Comparison of ENCODE assay signal across 1 cellular context in the genomic region with DNA sequence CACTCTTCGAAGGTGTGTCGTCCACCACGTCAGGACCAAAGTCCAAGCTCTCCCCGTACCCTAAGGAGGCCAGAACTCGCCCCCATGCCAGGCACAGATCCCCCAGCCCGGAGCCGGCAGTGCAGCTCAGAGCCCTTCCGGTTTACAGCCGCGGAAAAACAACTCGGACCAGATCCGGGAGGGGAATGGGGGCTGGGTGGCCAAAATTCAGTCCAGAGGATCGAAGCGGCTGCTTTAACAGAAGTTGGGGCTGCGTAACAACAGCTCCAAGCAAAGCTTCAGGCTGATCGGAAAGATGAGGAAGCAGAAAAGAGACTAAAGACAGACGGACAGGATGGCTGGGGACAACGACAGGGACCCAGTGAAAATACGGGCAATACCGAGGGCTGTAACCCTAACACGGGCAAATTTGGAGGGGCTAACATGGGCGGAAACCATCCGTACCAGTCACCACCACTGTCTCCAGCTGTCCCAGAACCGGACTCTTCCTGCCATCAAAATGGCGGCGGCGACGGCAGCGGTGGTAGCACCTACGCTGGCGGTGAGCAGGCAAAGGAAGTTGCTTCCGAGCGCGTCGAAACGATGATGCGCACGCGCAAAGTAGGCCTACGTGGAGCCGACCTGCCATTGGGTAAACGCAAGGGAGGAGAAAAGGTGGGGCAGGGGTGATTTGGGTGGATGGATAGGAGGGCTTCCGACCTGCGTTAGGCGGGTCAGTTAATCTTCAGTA.
A peak's percentile ranks its signal among the peaks of the same experiment; 100 is the strongest.
TF ChIP-seq lines count a peak whose summit lies in the region.

A gene (minus strand): TSS at position 556 of the 730 bp plus-strand sequence. CDS start 678 bp downstream, outside the sequence.

TF ChIP-seq in HEK293, 187 proteins besides CTCF, POLR2A, EP300 and RAD21 (continued from another document and continues in another):
- TF ChIP-seq, protein P1, sequence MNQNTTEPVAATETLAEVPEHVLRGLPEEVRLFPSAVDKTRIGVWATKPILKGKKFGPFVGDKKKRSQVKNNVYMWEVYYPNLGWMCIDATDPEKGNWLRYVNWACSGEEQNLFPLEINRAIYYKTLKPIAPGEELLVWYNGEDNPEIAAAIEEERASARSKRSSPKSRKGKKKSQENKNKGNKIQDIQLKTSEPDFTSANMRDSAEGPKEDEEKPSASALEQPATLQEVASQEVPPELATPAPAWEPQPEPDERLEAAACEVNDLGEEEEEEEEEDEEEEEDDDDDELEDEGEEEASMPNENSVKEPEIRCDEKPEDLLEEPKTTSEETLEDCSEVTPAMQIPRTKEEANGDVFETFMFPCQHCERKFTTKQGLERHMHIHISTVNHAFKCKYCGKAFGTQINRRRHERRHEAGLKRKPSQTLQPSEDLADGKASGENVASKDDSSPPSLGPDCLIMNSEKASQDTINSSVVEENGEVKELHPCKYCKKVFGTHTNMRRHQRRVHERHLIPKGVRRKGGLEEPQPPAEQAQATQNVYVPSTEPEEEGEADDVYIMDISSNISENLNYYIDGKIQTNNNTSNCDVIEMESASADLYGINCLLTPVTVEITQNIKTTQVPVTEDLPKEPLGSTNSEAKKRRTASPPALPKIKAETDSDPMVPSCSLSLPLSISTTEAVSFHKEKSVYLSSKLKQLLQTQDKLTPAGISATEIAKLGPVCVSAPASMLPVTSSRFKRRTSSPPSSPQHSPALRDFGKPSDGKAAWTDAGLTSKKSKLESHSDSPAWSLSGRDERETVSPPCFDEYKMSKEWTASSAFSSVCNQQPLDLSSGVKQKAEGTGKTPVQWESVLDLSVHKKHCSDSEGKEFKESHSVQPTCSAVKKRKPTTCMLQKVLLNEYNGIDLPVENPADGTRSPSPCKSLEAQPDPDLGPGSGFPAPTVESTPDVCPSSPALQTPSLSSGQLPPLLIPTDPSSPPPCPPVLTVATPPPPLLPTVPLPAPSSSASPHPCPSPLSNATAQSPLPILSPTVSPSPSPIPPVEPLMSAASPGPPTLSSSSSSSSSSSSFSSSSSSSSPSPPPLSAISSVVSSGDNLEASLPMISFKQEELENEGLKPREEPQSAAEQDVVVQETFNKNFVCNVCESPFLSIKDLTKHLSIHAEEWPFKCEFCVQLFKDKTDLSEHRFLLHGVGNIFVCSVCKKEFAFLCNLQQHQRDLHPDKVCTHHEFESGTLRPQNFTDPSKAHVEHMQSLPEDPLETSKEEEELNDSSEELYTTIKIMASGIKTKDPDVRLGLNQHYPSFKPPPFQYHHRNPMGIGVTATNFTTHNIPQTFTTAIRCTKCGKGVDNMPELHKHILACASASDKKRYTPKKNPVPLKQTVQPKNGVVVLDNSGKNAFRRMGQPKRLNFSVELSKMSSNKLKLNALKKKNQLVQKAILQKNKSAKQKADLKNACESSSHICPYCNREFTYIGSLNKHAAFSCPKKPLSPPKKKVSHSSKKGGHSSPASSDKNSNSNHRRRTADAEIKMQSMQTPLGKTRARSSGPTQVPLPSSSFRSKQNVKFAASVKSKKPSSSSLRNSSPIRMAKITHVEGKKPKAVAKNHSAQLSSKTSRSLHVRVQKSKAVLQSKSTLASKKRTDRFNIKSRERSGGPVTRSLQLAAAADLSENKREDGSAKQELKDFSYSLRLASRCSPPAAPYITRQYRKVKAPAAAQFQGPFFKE (tag by site-specific recombination; IDR thresholded peaks at IDR 0.05; ENCODE audit: borderline replicate concordance): no peak
- TF ChIP-seq FEZF1 (tag by site-specific recombination; IDR thresholded peaks at IDR 0.05): no peak
- TF ChIP-seq ZBTB8A (tag by site-specific recombination; IDR thresholded peaks at IDR 0.05): peak; percentile 94
- no peak for TF ChIP-seq ZNF157 (tag by site-specific recombination; IDR thresholded peaks at IDR 0.05)
- TF ChIP-seq ZFP41 (tag by site-specific recombination; IDR thresholded peaks at IDR 0.05; ENCODE audit: borderline replicate concordance): no peak
- TF ChIP-seq, protein P2, sequence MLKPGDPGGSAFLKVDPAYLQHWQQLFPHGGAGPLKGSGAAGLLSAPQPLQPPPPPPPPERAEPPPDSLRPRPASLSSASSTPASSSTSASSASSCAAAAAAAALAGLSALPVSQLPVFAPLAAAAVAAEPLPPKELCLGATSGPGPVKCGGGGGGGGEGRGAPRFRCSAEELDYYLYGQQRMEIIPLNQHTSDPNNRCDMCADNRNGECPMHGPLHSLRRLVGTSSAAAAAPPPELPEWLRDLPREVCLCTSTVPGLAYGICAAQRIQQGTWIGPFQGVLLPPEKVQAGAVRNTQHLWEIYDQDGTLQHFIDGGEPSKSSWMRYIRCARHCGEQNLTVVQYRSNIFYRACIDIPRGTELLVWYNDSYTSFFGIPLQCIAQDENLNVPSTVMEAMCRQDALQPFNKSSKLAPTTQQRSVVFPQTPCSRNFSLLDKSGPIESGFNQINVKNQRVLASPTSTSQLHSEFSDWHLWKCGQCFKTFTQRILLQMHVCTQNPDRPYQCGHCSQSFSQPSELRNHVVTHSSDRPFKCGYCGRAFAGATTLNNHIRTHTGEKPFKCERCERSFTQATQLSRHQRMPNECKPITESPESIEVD (tag by site-specific recombination; IDR thresholded peaks at IDR 0.05): no peak
- no peak for TF ChIP-seq ZNF596 (tag by site-specific recombination; IDR thresholded peaks at IDR 0.05)
- TF ChIP-seq, protein P3, sequence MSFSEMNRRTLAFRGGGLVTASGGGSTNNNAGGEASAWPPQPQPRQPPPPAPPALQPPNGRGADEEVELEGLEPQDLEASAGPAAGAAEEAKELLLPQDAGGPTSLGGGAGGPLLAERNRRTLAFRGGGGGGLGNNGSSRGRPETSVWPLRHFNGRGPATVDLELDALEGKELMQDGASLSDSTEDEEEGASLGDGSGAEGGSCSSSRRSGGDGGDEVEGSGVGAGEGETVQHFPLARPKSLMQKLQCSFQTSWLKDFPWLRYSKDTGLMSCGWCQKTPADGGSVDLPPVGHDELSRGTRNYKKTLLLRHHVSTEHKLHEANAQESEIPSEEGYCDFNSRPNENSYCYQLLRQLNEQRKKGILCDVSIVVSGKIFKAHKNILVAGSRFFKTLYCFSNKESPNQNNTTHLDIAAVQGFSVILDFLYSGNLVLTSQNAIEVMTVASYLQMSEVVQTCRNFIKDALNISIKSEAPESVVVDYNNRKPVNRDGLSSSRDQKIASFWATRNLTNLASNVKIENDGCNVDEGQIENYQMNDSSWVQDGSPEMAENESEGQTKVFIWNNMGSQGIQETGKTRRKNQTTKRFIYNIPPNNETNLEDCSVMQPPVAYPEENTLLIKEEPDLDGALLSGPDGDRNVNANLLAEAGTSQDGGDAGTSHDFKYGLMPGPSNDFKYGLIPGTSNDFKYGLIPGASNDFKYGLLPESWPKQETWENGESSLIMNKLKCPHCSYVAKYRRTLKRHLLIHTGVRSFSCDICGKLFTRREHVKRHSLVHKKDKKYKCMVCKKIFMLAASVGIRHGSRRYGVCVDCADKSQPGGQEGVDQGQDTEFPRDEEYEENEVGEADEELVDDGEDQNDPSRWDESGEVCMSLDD (tag by site-specific recombination; IDR thresholded peaks at IDR 0.05): 0 out of 2 replicates have a peak, but pooled peaks have one; percentile 45
- TF ChIP-seq ZBTB20 (tag by site-specific recombination; IDR thresholded peaks at IDR 0.05): peak; percentile 54; the same call in 1 of the 2 replicates
- no peak for TF ChIP-seq ZNF610 (tag by site-specific recombination; IDR thresholded peaks at IDR 0.05; ENCODE audit: borderline replicate concordance)
- TF ChIP-seq ZNF433 (tag by site-specific recombination; IDR thresholded peaks at IDR 0.05; ENCODE audit: low read depth): no peak
- TF ChIP-seq ZNF394 (tag by site-specific recombination; IDR thresholded peaks at IDR 0.05; ENCODE audit: borderline replicate concordance): peak; percentile 38; the same call in 1 of the 2 replicates
- peak; percentile 90 for TF ChIP-seq YY2 (tag by site-specific recombination; IDR thresholded peaks at IDR 0.05)
- TF ChIP-seq ZNF37A (tag by site-specific recombination; IDR thresholded peaks at IDR 0.05): no peak
- TF ChIP-seq GLIS2 (tag by site-specific recombination; IDR thresholded peaks at IDR 0.05): no peak
- TF ChIP-seq ZNF510 (tag by site-specific recombination; IDR thresholded peaks at IDR 0.05; ENCODE audit: insufficient replicate concordance): no peak
- peak; percentile 80 for TF ChIP-seq ZNF335 (tag by site-specific recombination; conservative IDR thresholded peaks at IDR 0.05)
- TF ChIP-seq, protein P4, sequence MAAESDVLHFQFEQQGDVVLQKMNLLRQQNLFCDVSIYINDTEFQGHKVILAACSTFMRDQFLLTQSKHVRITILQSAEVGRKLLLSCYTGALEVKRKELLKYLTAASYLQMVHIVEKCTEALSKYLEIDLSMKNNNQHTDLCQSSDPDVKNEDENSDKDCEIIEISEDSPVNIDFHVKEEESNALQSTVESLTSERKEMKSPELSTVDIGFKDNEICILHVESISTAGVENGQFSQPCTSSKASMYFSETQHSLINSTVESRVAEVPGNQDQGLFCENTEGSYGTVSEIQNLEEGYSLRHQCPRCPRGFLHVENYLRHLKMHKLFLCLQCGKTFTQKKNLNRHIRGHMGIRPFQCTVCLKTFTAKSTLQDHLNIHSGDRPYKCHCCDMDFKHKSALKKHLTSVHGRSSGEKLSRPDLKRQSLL (tag by site-specific recombination; IDR thresholded peaks at IDR 0.05): no peak
- TF ChIP-seq, protein P5, sequence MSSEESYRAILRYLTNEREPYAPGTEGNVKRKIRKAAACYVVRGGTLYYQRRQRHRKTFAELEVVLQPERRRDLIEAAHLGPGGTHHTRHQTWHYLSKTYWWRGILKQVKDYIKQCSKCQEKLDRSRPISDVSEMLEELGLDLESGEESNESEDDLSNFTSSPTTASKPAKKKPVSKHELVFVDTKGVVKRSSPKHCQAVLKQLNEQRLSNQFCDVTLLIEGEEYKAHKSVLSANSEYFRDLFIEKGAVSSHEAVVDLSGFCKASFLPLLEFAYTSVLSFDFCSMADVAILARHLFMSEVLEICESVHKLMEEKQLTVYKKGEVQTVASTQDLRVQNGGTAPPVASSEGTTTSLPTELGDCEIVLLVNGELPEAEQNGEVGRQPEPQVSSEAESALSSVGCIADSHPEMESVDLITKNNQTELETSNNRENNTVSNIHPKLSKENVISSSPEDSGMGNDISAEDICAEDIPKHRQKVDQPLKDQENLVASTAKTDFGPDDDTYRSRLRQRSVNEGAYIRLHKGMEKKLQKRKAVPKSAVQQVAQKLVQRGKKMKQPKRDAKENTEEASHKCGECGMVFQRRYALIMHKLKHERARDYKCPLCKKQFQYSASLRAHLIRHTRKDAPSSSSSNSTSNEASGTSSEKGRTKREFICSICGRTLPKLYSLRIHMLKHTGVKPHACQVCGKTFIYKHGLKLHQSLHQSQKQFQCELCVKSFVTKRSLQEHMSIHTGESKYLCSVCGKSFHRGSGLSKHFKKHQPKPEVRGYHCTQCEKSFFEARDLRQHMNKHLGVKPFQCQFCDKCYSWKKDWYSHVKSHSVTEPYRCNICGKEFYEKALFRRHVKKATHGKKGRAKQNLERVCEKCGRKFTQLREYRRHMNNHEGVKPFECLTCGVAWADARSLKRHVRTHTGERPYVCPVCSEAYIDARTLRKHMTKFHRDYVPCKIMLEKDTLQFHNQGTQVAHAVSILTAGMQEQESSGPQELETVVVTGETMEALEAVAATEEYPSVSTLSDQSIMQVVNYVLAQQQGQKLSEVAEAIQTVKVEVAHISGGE (tag by site-specific recombination; conservative IDR thresholded peaks at IDR 0.05; ENCODE audit: low read depth): peak; percentile 91
- no peak for TF ChIP-seq ZNF274 (IDR thresholded peaks at IDR 0.05; ENCODE audit: low read length)
- no peak for TF ChIP-seq ZNF274 (tag by site-specific recombination; IDR thresholded peaks at IDR 0.05; ENCODE audit: borderline replicate concordance)
- TF ChIP-seq SP2 (tag by site-specific recombination; IDR thresholded peaks at IDR 0.05): peak; percentile 90
- peak; percentile 72; the same call in 1 of the 2 replicates for TF ChIP-seq MZF1 (tag by site-specific recombination; IDR thresholded peaks at IDR 0.05; ENCODE audit: borderline replicate concordance)
- TF ChIP-seq, protein P6, sequence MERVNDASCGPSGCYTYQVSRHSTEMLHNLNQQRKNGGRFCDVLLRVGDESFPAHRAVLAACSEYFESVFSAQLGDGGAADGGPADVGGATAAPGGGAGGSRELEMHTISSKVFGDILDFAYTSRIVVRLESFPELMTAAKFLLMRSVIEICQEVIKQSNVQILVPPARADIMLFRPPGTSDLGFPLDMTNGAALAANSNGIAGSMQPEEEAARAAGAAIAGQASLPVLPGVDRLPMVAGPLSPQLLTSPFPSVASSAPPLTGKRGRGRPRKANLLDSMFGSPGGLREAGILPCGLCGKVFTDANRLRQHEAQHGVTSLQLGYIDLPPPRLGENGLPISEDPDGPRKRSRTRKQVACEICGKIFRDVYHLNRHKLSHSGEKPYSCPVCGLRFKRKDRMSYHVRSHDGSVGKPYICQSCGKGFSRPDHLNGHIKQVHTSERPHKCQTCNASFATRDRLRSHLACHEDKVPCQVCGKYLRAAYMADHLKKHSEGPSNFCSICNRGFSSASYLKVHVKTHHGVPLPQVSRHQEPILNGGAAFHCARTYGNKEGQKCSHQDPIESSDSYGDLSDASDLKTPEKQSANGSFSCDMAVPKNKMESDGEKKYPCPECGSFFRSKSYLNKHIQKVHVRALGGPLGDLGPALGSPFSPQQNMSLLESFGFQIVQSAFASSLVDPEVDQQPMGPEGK (tag by site-specific recombination; IDR thresholded peaks at IDR 0.05): no peak
- no peak for TF ChIP-seq ZNF830 (tag by site-specific recombination; IDR thresholded peaks at IDR 0.05; ENCODE audit: low read depth)
- TF ChIP-seq ZSCAN16 (tag by site-specific recombination; IDR thresholded peaks at IDR 0.05): no peak
- peak; percentile 95 for TF ChIP-seq ZBTB17 (tag by site-specific recombination; IDR thresholded peaks at IDR 0.05)
- TF ChIP-seq ZFP37 (tag by site-specific recombination; IDR thresholded peaks at IDR 0.05): peak; percentile 74
- peak; percentile 75 for TF ChIP-seq OSR2 (tag by site-specific recombination; IDR thresholded peaks at IDR 0.05)
- TF ChIP-seq ZSCAN23 (tag by site-specific recombination; IDR thresholded peaks at IDR 0.05): no peak
- TF ChIP-seq, protein P7, sequence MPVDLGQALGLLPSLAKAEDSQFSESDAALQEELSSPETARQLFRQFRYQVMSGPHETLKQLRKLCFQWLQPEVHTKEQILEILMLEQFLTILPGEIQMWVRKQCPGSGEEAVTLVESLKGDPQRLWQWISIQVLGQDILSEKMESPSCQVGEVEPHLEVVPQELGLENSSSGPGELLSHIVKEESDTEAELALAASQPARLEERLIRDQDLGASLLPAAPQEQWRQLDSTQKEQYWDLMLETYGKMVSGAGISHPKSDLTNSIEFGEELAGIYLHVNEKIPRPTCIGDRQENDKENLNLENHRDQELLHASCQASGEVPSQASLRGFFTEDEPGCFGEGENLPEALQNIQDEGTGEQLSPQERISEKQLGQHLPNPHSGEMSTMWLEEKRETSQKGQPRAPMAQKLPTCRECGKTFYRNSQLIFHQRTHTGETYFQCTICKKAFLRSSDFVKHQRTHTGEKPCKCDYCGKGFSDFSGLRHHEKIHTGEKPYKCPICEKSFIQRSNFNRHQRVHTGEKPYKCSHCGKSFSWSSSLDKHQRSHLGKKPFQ (tag by site-specific recombination; IDR thresholded peaks at IDR 0.05): no peak
- peak; percentile 21; the same call in 1 of the 2 replicates for TF ChIP-seq WT1 (tag by site-specific recombination; IDR thresholded peaks at IDR 0.05)
- TF ChIP-seq, protein P8, sequence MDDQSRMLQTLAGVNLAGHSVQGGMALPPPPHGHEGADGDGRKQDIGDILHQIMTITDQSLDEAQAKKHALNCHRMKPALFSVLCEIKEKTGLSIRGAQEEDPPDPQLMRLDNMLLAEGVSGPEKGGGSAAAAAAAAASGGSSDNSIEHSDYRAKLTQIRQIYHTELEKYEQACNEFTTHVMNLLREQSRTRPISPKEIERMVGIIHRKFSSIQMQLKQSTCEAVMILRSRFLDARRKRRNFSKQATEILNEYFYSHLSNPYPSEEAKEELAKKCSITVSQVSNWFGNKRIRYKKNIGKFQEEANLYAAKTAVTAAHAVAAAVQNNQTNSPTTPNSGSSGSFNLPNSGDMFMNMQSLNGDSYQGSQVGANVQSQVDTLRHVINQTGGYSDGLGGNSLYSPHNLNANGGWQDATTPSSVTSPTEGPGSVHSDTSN (CRISPR knock-in tag; IDR thresholded peaks at IDR 0.05): peak; percentile 81; the same call in 1 of the 2 replicates
